14 cellular contexts compared by ENCODE assay signal in the genomic region with DNA sequence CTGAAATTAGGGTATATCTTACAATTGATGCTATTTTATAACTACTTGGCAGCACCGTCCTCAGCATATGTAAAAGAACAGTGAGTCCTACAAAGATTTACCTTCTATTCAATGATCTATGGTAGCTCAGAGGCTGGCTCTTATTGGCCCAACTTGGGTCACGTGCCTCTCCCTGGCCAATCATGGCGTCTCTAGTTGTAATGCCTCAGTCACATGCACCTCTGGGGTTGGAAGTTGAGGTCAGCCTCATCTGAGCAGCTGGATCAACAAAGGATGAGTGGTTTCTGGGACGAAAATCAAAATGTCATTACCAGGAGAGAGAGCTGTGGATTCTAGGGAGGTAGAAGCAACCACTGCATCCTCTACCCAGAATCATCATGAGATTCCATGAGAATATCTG. TPM values are rescaled to one million over a fixed set of nuclear protein-coding genes. Genes with fewer than 3 reads are reported as not detected.
DNase-seq lines count a peak whose midpoint lies in the region; FAIRE-seq and TF ChIP-seq lines count a peak whose summit lies in the region.
"Had no signal": no experiment of that assay in that cellular context is flagged by ENCODE, and none has a peak within 500 bp of the region (broad histone marks: within the 10 kb centered on the region; RNA-seq: fewer than 3 reads in every experiment).

No MANE protein-coding gene starts in this region.

- H3K4me3 ChIP-seq in BE2C (ENCODE audit: low read depth, low read length): no peak overlapping the region
- no peak overlapping the region for H3K4me3 ChIP-seq in GM23248
- no peak overlapping the region for H3K4me3 ChIP-seq in H1 (ENCODE audit: extremely low read depth in 1 of 4, insufficient read depth in 2 of 4, low read depth in 3 of 4, low read length in 4 of 4)
- H3K4me3 ChIP-seq: adrenal gland, dorsolateral prefrontal cortex had no signal

- POLR2A ChIA-PET in H1 (lab: Charles Lee; ENCODE audit: partially characterized antibody): interaction anchor here (1.0 to 2.3 kb wide), 3 partner anchors 10 to 55 kb away, joined by 3 to 9 read pairs (median 4); no protein-coding TSS in a partner anchor
- POLR2A ChIA-PET in activated CD4-positive, alpha-beta T cell treated with anti-CD3 and anti-CD28 coated beads, Interleukin-2, amount 10 ng/mL, durations not matched to agents 7 days and 5 days (lab: Charles Lee): no interaction called here

- no peak overlapping the region for H3K4ac ChIP-seq in H1 (replicated peaks; ENCODE audit: insufficient read length, low read depth, low read length)

- H3K4me1 ChIP-seq in BE2C: no peaks in the 10 kb centered on the region
- H3K4me1 ChIP-seq in GM23248 (ENCODE audit: insufficient read depth): no peaks in the 10 kb centered on the region
- no peaks in the 10 kb centered on the region; a peak in 2 of 7 replicates for H3K4me1 ChIP-seq in H1 (replicated peaks in 1 of 4; ENCODE audit: control insufficient read depth in 3 of 4, insufficient read depth in 4 of 4, low read length in 3 of 4)

- H2AK5ac ChIP-seq in H1 (ENCODE audit: low read depth, low read length): no peak overlapping the region

- H3K27me3 ChIP-seq in BE2C (peaks cover 8% of the 10 kb centered on the region; the same call in 1 of the 2 replicates), GM23248 (replicated peaks; ENCODE audit: insufficient read depth) (peaks cover 53% of the 10 kb centered on the region), H1 (replicated peaks in 1 of 4; ENCODE audit: control insufficient read depth in 3 of 4, extremely low read depth in 1 of 4, insufficient read depth in 3 of 4, low read length in 3 of 4) (peaks cover 0 to 2% (median 0%) of the 10 kb centered on the region in 4 experiments; a peak in 1 of 7 replicates)
- H3K27me3 ChIP-seq: adrenal gland, dorsolateral prefrontal cortex had no signal

- peak; percentile 30 for DNase-seq in BE2C
- peak; percentile 32 for DNase-seq in GM23248
- peak; percentile 25 for DNase-seq in NCI-H446 treated with DMSO at 0.1 percent for 48 hours (lab: John Stamatoyannopoulos, UW)
- DNase-seq in H1 (ENCODE audit: low read depth in 1 of 2, low spot score in 2 of 2): no peak
- no peak for DNase-seq in D341Med (ENCODE audit: low spot score)
- DNase-seq in stimulated activated CD4-positive, alpha-beta T cell treated with anti-CD3 and anti-CD28 coated beads, Interleukin-4, amount 100 ng/mL, for 1 hour: no peak
- no peak for DNase-seq in stimulated activated CD4-positive, alpha-beta T cell treated with anti-CD3 and anti-CD28 coated beads, Interleukin-12 subunit alpha, Interleukin-12 subunit beta, amount 100 ng/mL, for 4 hours
- no peak for DNase-seq in activated CD4-positive, alpha-beta T cell treated with anti-CD3 and anti-CD28 coated beads, Interleukin-2, amount 10 ng/mL, durations not matched to agents 7 days and 5 days
- DNase-seq: adrenal gland; CD8-positive, alpha-beta memory T cell; GOT3; kidney had no signal

- H2BK5ac ChIP-seq in H1 (ENCODE audit: low read depth, low read length): no peak overlapping the region

- H3K36me3 Mint-ChIP-seq in activated CD4-positive, alpha-beta T cell treated with anti-CD3 and anti-CD28 coated beads, Interleukin-2, amount 10 ng/mL, durations not matched to agents 7 days and 5 days (ENCODE audit: low read depth): no peaks in the 10 kb centered on the region
- H3K36me3 Mint-ChIP-seq: CD8-positive, alpha-beta memory T cell had no signal

- no peak overlapping the region for H3K4me3 Mint-ChIP-seq in activated CD4-positive, alpha-beta T cell treated with anti-CD3 and anti-CD28 coated beads, Interleukin-2, amount 10 ng/mL, durations not matched to agents 7 days and 5 days
- H3K4me3 Mint-ChIP-seq: CD8-positive, alpha-beta memory T cell had no signal

- no peak overlapping the region for H3K23ac ChIP-seq in H1 (ENCODE audit: insufficient read length)

- TF ChIP-seq CTCF in BE2C (IDR thresholded peaks at IDR 0.05; ENCODE audit: low read depth, low read length) (no peak), H1 (IDR thresholded peaks at IDR 0.05; ENCODE audit: control extremely low read depth in 1 of 3, insufficient read depth in 1 of 3, low read depth in 1 of 3, low read length in 3 of 3) (no peak)

- no peak overlapping the region for H3K18ac ChIP-seq in H1 (ENCODE audit: extremely low read depth, low read length)

- H3K23me2 ChIP-seq in H1 (ENCODE audit: low read depth, low read length): no peaks in the 10 kb centered on the region

- H4K5ac ChIP-seq in H1 (ENCODE audit: insufficient read length, low read depth, low read length): no peak overlapping the region

- H3K9me2 ChIP-seq in GM23248 (ENCODE audit: insufficient read depth): no peaks in the 10 kb centered on the region

- in situ Hi-C loops in GM23248 (cut with MboI): no loop called here

- H3K9me3 Mint-ChIP-seq in activated CD4-positive, alpha-beta T cell treated with anti-CD3 and anti-CD28 coated beads, Interleukin-2, amount 10 ng/mL, durations not matched to agents 7 days and 5 days: no peaks in the 10 kb centered on the region
- H3K9me3 Mint-ChIP-seq: CD8-positive, alpha-beta memory T cell had no signal

- no peak overlapping the region for H3K4me2 ChIP-seq in GM23248 (ENCODE audit: unreplicated experiment)
- no peak overlapping the region for H3K4me2 ChIP-seq in H1 (ENCODE audit: insufficient read depth in 1 of 2, low read depth in 2 of 2, low read length in 2 of 2)

- CTCF ChIA-PET in H1 (lab: Charles Lee; ENCODE audit: partially characterized antibody): interaction anchor here (0.5 to 1.8 kb wide), 6 partner anchors 11 to 350 kb away, joined by 3 to 10 read pairs (median 4); no protein-coding TSS in a partner anchor
- CTCF ChIA-PET in activated CD4-positive, alpha-beta T cell treated with anti-CD3 and anti-CD28 coated beads, Interleukin-2, amount 10 ng/mL, durations not matched to agents 7 days and 5 days (lab: Charles Lee): interaction anchor here (0.6 to 0.8 kb wide), 2 partner anchors 245 to 259 kb away, joined by 3 read pairs; no protein-coding TSS in a partner anchor

- FAIRE-seq in H1 (lab: Jason Lieb, UNC): no peak
- FAIRE-seq: kidney had no signal

- no peak for TF ChIP-seq POLR2A in H1 (IDR thresholded peaks at IDR 0.05; ENCODE audit: control extremely low read depth in 1 of 2, low read depth in 2 of 2, low read length in 2 of 2)

- no peak overlapping the region for H2AFZ ChIP-seq in GM23248
- no peak overlapping the region for H2AFZ ChIP-seq in H1 (ENCODE audit: low read length)

- WGBS in GM23248 (ENCODE audit: low coverage in 1 of 2, low lambda C conversion rate in 2 of 2, missing lambda C conversion rate in 2 of 2), 2 experiments: 53 to 54% methylated on average over 4 of the region's 4 CpGs
- WGBS in H1 (ENCODE audit: extremely low coverage in 1 of 2, insufficient coverage in 1 of 2, insufficient read length in 1 of 2, insufficient replicate concordance in 2 of 2, low coverage in 1 of 2, low lambda C conversion rate in 2 of 2, missing lambda C conversion rate in 1 of 2), 2 experiments: 86% methylated on average over 4 of the region's 4 CpGs; no CpG with 5 or more reads in 1 of the 2 experiments

- H3K79me2 ChIP-seq in GM23248 (ENCODE audit: insufficient read depth): no peaks in the 10 kb centered on the region
- H3K79me2 ChIP-seq in H1 (ENCODE audit: control insufficient read depth in 1 of 2, insufficient read depth in 2 of 2, low read length in 2 of 2): no peaks in the 10 kb centered on the region

- H3K9ac ChIP-seq in GM23248 (no peak overlapping the region), H1 (replicated peaks in 1 of 4; ENCODE audit: extremely low read depth in 1 of 4, low read depth in 3 of 4, low read length in 3 of 4) (no peak overlapping the region)

- no peak overlapping the region for H2BK120ac ChIP-seq in H1 (replicated peaks; ENCODE audit: low read depth, low read length)

- peaks cover 10% of the 10 kb centered on the region for H3K27me3 Mint-ChIP-seq in activated CD4-positive, alpha-beta T cell treated with anti-CD3 and anti-CD28 coated beads, Interleukin-2, amount 10 ng/mL, durations not matched to agents 7 days and 5 days

- no peaks in the 10 kb centered on the region for H3K9me3 ChIP-seq in BE2C
- no peaks in the 10 kb centered on the region for H3K9me3 ChIP-seq in GM23248 (ENCODE audit: low read depth)
- H3K9me3 ChIP-seq in H1 (ENCODE audit: insufficient read depth in 2 of 2, low read depth in 1 of 2, low read length in 1 of 2): peaks cover 0 to 4% of the 10 kb centered on the region in 2 experiments; a peak in 1 of 4 replicates
- H3K9me3 ChIP-seq: adrenal gland had no signal

- no peak overlapping the region for H2BK20ac ChIP-seq in H1 (ENCODE audit: low read length)

- H3K14ac ChIP-seq in H1 (ENCODE audit: insufficient read length): no peak overlapping the region

- no peak overlapping the region for H2BK12ac ChIP-seq in H1 (ENCODE audit: low read depth, low read length)

- no peak overlapping the region for H3K27ac Mint-ChIP-seq in activated CD4-positive, alpha-beta T cell treated with anti-CD3 and anti-CD28 coated beads, Interleukin-2, amount 10 ng/mL, durations not matched to agents 7 days and 5 days
- H3K27ac Mint-ChIP-seq: CD8-positive, alpha-beta memory T cell had no signal

- H3K27ac ChIP-seq in GM23248 (no peak overlapping the region), H1 (ENCODE audit: low read depth, low read length) (no peak overlapping the region)
- H3K27ac ChIP-seq: adrenal gland, VCaP had no signal

- no peaks in the 10 kb centered on the region for H4K20me1 ChIP-seq in GM23248 (ENCODE audit: insufficient read depth)
- H4K20me1 ChIP-seq in H1 (replicated peaks in 1 of 2; ENCODE audit: control insufficient read depth in 1 of 2, insufficient read depth in 2 of 2, low read length in 2 of 2): no peaks in the 10 kb centered on the region

- H2BK15ac ChIP-seq in H1 (ENCODE audit: low read length): no peak overlapping the region

- peaks cover 11% of the 10 kb centered on the region for H3K4me1 Mint-ChIP-seq in activated CD4-positive, alpha-beta T cell treated with anti-CD3 and anti-CD28 coated beads, Interleukin-2, amount 10 ng/mL, durations not matched to agents 7 days and 5 days
- H3K4me1 Mint-ChIP-seq: CD8-positive, alpha-beta memory T cell had no signal

- no peaks in the 10 kb centered on the region for H3K36me3 ChIP-seq in BE2C
- no peaks in the 10 kb centered on the region for H3K36me3 ChIP-seq in GM23248 (ENCODE audit: low read depth)
- H3K36me3 ChIP-seq in H1 (ENCODE audit: control insufficient read depth in 2 of 4, insufficient read depth in 4 of 4, low read length in 3 of 4): no peaks in the 10 kb centered on the region
- H3K36me3 ChIP-seq: adrenal gland had no signal

- no peaks in the 10 kb centered on the region for H3F3A ChIP-seq in GM23248 (ENCODE audit: insufficient read depth)

- H3K79me1 ChIP-seq in H1 (ENCODE audit: low read depth, low read length): no peaks in the 10 kb centered on the region

- H3K56ac ChIP-seq in H1 (replicated peaks; ENCODE audit: insufficient read length, low read depth, low read length): no peak overlapping the region

- TF ChIP-seq RAD21 in H1 (IDR thresholded peaks at IDR 0.05 in 1 of 2, conservative IDR thresholded peaks at IDR 0.05 in 1 of 2; ENCODE audit: low read depth in 2 of 2, low read length in 2 of 2): no peak

- H4K8ac ChIP-seq in H1 (ENCODE audit: extremely low read depth, insufficient read depth, low read length): no peak overlapping the region

- H4K91ac ChIP-seq in H1 (replicated peaks; ENCODE audit: insufficient read length, low read length): no peak overlapping the region

- no peak for TF ChIP-seq EP300 in H1 (IDR thresholded peaks at IDR 0.05; ENCODE audit: borderline replicate concordance in 1 of 2, low read depth in 2 of 2, low read length in 2 of 2)

RNA-seq across cellular contexts. Expression of a gene that starts 22.9 kb away (rescaled TPM):
- polyA plus RNA-seq in BE2C (2012; ENCODE audit: insufficient read depth, insufficient read length, low read depth): 1.4 TPM
- 1.4 and 1.8 TPM in 2 replicates for total RNA-seq in GM23248 (2014; rRNA removed; shearing (Covaris generic))
- polyA plus RNA-seq in GM23248 (2016; fragmentation: Nextera tagmentation; extraction: Ambion mirVana): 0.73 and 1.6 TPM in 2 replicates
- 11.0 and 11.1 TPM in 2 replicates for total RNA-seq in H1 (2021; fragmentation: NEBNext Ultra II Directional; extraction: Animal tissue kit (Norgen Biotek cat#: 25700))
- 7.2 and 8.1 TPM in 2 replicates for polyA plus RNA-seq in H1 (2011; rRNA removed)
- 6.7 TPM for polyA plus RNA-seq in H1 (2011; cell fraction: cytosol; rRNA removed)
- 7.9 TPM for polyA plus RNA-seq in H1 (2011; cell fraction: nucleus; rRNA removed)
- 5.3 to 7.6 TPM (median 7.1 TPM) in 4 replicates for polyA plus RNA-seq in H1 (2012, experiment 1 of 2)
- 5.6 TPM for polyA plus RNA-seq in H1 (2012, experiment 2 of 2)
- polyA plus RNA-seq in H1 (2013, experiment 1 of 2): 8.7 TPM
- 8.7 TPM for polyA plus RNA-seq in H1 (2013, experiment 2 of 2)
- 8.7 and 9.2 TPM in 2 replicates for polyA minus RNA-seq in H1 (2011; rRNA and poly(A)+ RNA removed)
- 6.6 TPM for polyA minus RNA-seq in H1 (2011; cell fraction: cytosol; rRNA and poly(A)+ RNA removed)
- 7.5 TPM for polyA minus RNA-seq in H1 (2011; cell fraction: nucleus; rRNA and poly(A)+ RNA removed)
- total RNA-seq in activated CD4-positive, alpha-beta T cell treated with anti-CD3 and anti-CD28 coated beads, Interleukin-2, amount 10 ng/mL, durations not matched to agents 7 days and 5 days: 1 to 10 TPM; 8.5 to 8.8 TPM

Comparison
In these comparisons a context has a peak if more than half of its experiments do, and no peak if none do; other contexts are left out.
1. DNase-seq: peak in BE2C (single experiment), GM23248 (single experiment) and NCI-H446 treated with DMSO at 0.1 percent for 48 hours (single experiment); none in H1 (0 of 2), D341Med (single experiment), stimulated activated CD4-positive, alpha-beta T cell treated with anti-CD3 and anti-CD28 coated beads, Interleukin-4, amount 100 ng/mL, for 1 hour (single experiment), stimulated activated CD4-positive, alpha-beta T cell treated with anti-CD3 and anti-CD28 coated beads, Interleukin-12 subunit alpha, Interleukin-12 subunit beta, amount 100 ng/mL, for 4 hours (single experiment) and activated CD4-positive, alpha-beta T cell treated with anti-CD3 and anti-CD28 coated beads, Interleukin-2, amount 10 ng/mL, durations not matched to agents 7 days and 5 days (single experiment).